In genomic region chr17:35313875-35314409, GRCh38 we compare ENCODE assay signal across 7 cellular contexts. TPM values are rescaled to one million over a fixed set of nuclear protein-coding genes. Genes with fewer than 3 reads are reported as not detected.
DNase-seq lines count a peak whose midpoint lies in the region; ATAC-seq and TF ChIP-seq lines count a peak whose summit lies in the region.

No MANE protein-coding gene starts in this region.

- intact Hi-C loops in ascending aorta (cut with DNase I): loop anchor here (2.0 to 5.0 kb wide), 3 partner anchors 58 to 225 kb away; partner anchors contain the start of genes SLFN11 and SLFN5
- intact Hi-C loops in stomach (cut with DNase I; ENCODE audit: low total_unique reads): loop anchor here (5.0 kb wide), 1 partner anchor 223 kb away; the partner anchor contains the start of gene SLFN12L

- no peaks in the 10 kb centered on the region for H4K20me1 ChIP-seq in OCI-LY3 (ENCODE audit: insufficient read depth, low read length)

- H3K4me2 ChIP-seq in OCI-LY3 (ENCODE audit: low read length): peak overlapping the region; percentile 89

- H3K27me3 ChIP-seq in OCI-LY3 (ENCODE audit: low read depth, low read length) (peaks cover 8% of the 10 kb centered on the region; the same call in 1 of the 2 replicates), ascending aorta (no peaks in the 10 kb centered on the region), stomach (peaks cover 0 to 14% (median 0%) of the 10 kb centered on the region in 3 donors)

- DNase-seq in ascending aorta (ENCODE audit: low spot score in 2 of 2) (peak in 1 of 2 donors; percentile 64), left lobe of liver (ENCODE audit: low spot score) (peak; percentile 49), stomach (no peak), epidermal melanocyte (ENCODE audit: insufficient read length, low spot score) (no peak)

- H3K9me3 ChIP-seq in OCI-LY3 (ENCODE audit: insufficient read depth, low read length) (no peaks in the 10 kb centered on the region), ascending aorta (no peaks in the 10 kb centered on the region), stomach (no peaks in the 10 kb centered on the region)

- no peaks in the 10 kb centered on the region for H3K79me2 ChIP-seq in OCI-LY3 (ENCODE audit: low read length)

- H2AFZ ChIP-seq in OCI-LY3 (ENCODE audit: low read depth, low read length): 0 out of 2 replicates have a peak overlapping the region, but pooled peaks have one; percentile 95

- H3K4me1 ChIP-seq in OCI-LY3 (ENCODE audit: low read length) (peaks cover 20% of the 10 kb centered on the region), ascending aorta (peaks cover 3 to 18% of the 10 kb centered on the region in 2 donors), stomach (peaks cover 4 to 37% (median 22%) of the 10 kb centered on the region in 4 donors)

- ATAC-seq in left lobe of liver (peak; percentile 12), GM21381 (IDR thresholded peaks at IDR 0.05; ENCODE audit: unreplicated experiment) (no peak), HG02852 (IDR thresholded peaks at IDR 0.05; ENCODE audit: unreplicated experiment) (no peak)

- 30 to 42% (median 39%) methylated on average over 18 to 19 of the region's 19 CpGs for WGBS in stomach, 5 donors

- H3K36me3 ChIP-seq in OCI-LY3 (replicated peaks; ENCODE audit: low read depth, low read length) (no peaks in the 10 kb centered on the region), ascending aorta (no peaks in the 10 kb centered on the region), stomach (no peaks in the 10 kb centered on the region)

- TF ChIP-seq EP300 in stomach (IDR thresholded peaks at IDR 0.05): no peak

- H3K9ac ChIP-seq in OCI-LY3 (ENCODE audit: low read length): peak overlapping the region; percentile 51; the same call in 1 of the 2 replicates

- H3K27ac ChIP-seq in OCI-LY3 (ENCODE audit: low read length) (no peak overlapping the region), ascending aorta (peak overlapping the region in 1 of 2 donors; percentile 61), stomach (peak overlapping the region; percentile 20 to 67 (median 53))

- TF ChIP-seq CTCF in OCI-LY3 (IDR thresholded peaks at IDR 0.05; ENCODE audit: low read depth, low read length): no peak
- TF ChIP-seq CTCF in ascending aorta (IDR thresholded peaks at IDR 0.05): no peak
- no peak for TF ChIP-seq CTCF in stomach (IDR thresholded peaks at IDR 0.05)

- no peak for TF ChIP-seq POLR2A in stomach (IDR thresholded peaks at IDR 0.05)

- peak overlapping the region; percentile 76 for H3K4me3 ChIP-seq in OCI-LY3 (ENCODE audit: low read length)
- H3K4me3 ChIP-seq in ascending aorta: peak overlapping the region; percentile 41 to 61
- H3K4me3 ChIP-seq in stomach: peak overlapping the region; percentile 23 to 41 (median 30)

RNA-seq across cellular contexts. Expression of gene SLFN11, which starts 59.5 kb away (rescaled TPM):
- total RNA-seq in ascending aorta (30.3 TPM), left lobe of liver (2.7 TPM), stomach (10 to 100 TPM in 2 of 5 donors, 1 to 10 TPM in 2, under 1 TPM in 1; 0.89 to 38.5 (median 7.2) TPM)
- polyA plus RNA-seq in stomach: 1 to 10 TPM; 2.4 to 7.8 (median 4.9) TPM
